ENCODE assay signal across 1 cellular context in genomic region chr5:181214234-181214633, GRCh38. TPM values are rescaled to one million over a fixed set of nuclear protein-coding genes. Genes with fewer than 3 reads are reported as not detected.
"Had no signal": no experiment of that assay in that cellular context is flagged by ENCODE, and none has a peak within 500 bp of the region (broad histone marks: within the 10 kb centered on the region; RNA-seq: fewer than 3 reads in every experiment).

No MANE protein-coding gene starts in this region.

RNA-seq across cellular contexts. Expression of gene TRIM7, which starts 9.2 kb away (rescaled TPM):
- total RNA-seq: hepatocyte had no signal
